In genomic region chrX:154486052-154486395, GRCh38 we compare ENCODE assay signal across 1 cellular context.
TF ChIP-seq lines count a peak whose summit lies in the region.

No MANE protein-coding gene starts in this region.

TF ChIP-seq in liver, 16 proteins besides CTCF, POLR2A, EP300 and RAD21 (continued from another document):
- TF ChIP-seq REST (IDR thresholded peaks at IDR 0.05): no peak
- TF ChIP-seq FOXA1 (IDR thresholded peaks at IDR 0.05): no peak
- TF ChIP-seq NR2F2 (IDR thresholded peaks at IDR 0.05): no peak
- TF ChIP-seq ATF3 (IDR thresholded peaks at IDR 0.05): no peak
